22 cellular contexts compared by ENCODE assay signal in the genomic region with DNA sequence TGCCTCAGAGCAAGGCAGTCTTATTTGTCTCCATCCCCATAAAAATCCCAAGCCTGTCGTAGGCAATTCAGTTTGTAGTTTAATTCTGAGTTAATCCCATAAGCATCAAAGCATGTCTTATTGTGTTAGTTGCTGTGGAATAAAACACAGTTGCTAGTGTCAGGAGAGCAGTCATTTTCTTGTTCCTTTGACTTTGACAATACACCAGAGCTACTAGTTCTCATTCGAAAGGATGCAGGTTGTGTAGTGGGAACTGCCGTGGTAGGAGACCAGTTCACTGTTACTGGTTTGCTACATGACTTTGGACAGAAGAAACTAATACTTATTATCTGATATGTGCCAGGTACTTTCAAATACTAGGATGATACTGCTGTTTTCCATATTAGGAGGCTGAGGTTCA.
"Had no signal": no experiment of that assay in that cellular context is flagged by ENCODE, and none has a peak within 500 bp of the region (broad histone marks: within the 10 kb centered on the region; RNA-seq: fewer than 3 reads in every experiment).

No MANE protein-coding gene starts in this region.

- H3K9me3 Mint-ChIP-seq: activated naive CD4-positive, alpha-beta T cell treated with anti-CD3 and anti-CD28 coated beads for 36 hours; activated naive CD8-positive, alpha-beta T cell treated with anti-CD3 and anti-CD28 coated beads, Interleukin-2, amount 50 U/mL, for 24 hours; stimulated activated naive B cell treated with anti-CD40 and anti-IgM and Interleukin-4, amounts not matched to agents 10 μg/mL and 1 μg/mL and 100 μg/mL, for 72 hours; T-cell had no signal

- H3K4me3 ChIP-seq: body of pancreas, mucosa of descending colon, sigmoid colon, smooth muscle cell, thyroid gland had no signal

- H3K27me3 ChIP-seq: body of pancreas, sigmoid colon, thyroid gland had no signal

- H3K4me2 ChIP-seq: SK-N-SH, smooth muscle cell had no signal

- H3K9me2 ChIP-seq: SK-N-SH had no signal

- DNase-seq: activated CD4-positive, alpha-beta T cell treated with anti-CD3 and anti-CD28 coated beads, Interleukin-2, amount 50 U/mL, for 1 hour; activated CD4-positive, CD25-positive, alpha-beta regulatory T cell treated with anti-CD3 and anti-CD28 coated beads, Interleukin-2, amount 50 U/mL, for 72 hours; activated CD8-positive, alpha-beta memory T cell treated with anti-CD3 and anti-CD28 coated beads for 24 hours; activated CD8-positive, alpha-beta memory T cell treated with anti-CD3 and anti-CD28 coated beads, Interleukin-2, amount 50 U/mL, for 4 hours; activated naive CD4-positive, alpha-beta T cell treated with anti-CD3 and anti-CD28 coated beads for 36 hours; activated naive CD8-positive, alpha-beta T cell treated with anti-CD3 and anti-CD28 coated beads, Interleukin-2, amount 50 U/mL, for 24 hours; activated T-cell treated with anti-CD3 and anti-CD28 coated beads, Interleukin-2, amount 50 U/mL, for 48 hours; body of pancreas; dermis blood vessel endothelial cell; effector memory CD4-positive, alpha-beta T cell; foreskin melanocyte; mesendoderm; mucosa of descending colon; sigmoid colon; SK-N-SH; stimulated activated CD4-positive, alpha-beta T cell treated with anti-CD3 and anti-CD28 coated beads, Interleukin-2, amount 100 ng/mL, for 48 hours; stimulated activated CD8-positive, alpha-beta memory T cell treated with anti-CD3 and anti-CD28 coated beads, Interleukin-4, amount 100 ng/mL, for 48 hours; stimulated activated naive B cell treated with anti-CD40 and anti-IgM and Interleukin-4, amounts not matched to agents 10 μg/mL and 1 μg/mL and 100 μg/mL, for 72 hours; T-cell; thyroid gland; WERI-Rb-1 had no signal

- H3K27ac Mint-ChIP-seq: activated naive CD4-positive, alpha-beta T cell treated with anti-CD3 and anti-CD28 coated beads for 36 hours; activated naive CD8-positive, alpha-beta T cell treated with anti-CD3 and anti-CD28 coated beads, Interleukin-2, amount 50 U/mL, for 24 hours; stimulated activated naive B cell treated with anti-CD40 and anti-IgM and Interleukin-4, amounts not matched to agents 10 μg/mL and 1 μg/mL and 100 μg/mL, for 72 hours; T-cell had no signal

- H3K4me1 ChIP-seq: body of pancreas, sigmoid colon had no signal

- H3K9me3 ChIP-seq: body of pancreas, mucosa of descending colon, sigmoid colon, SK-N-SH, thyroid gland had no signal

- H3K4me3 Mint-ChIP-seq: activated naive CD4-positive, alpha-beta T cell treated with anti-CD3 and anti-CD28 coated beads for 36 hours; activated naive CD8-positive, alpha-beta T cell treated with anti-CD3 and anti-CD28 coated beads, Interleukin-2, amount 50 U/mL, for 24 hours; stimulated activated naive B cell treated with anti-CD40 and anti-IgM and Interleukin-4, amounts not matched to agents 10 μg/mL and 1 μg/mL and 100 μg/mL, for 72 hours; T-cell had no signal

- H3K27ac ChIP-seq: body of pancreas, sigmoid colon, thyroid gland, WERI-Rb-1 had no signal

- H3K27me3 Mint-ChIP-seq: activated naive CD8-positive, alpha-beta T cell treated with anti-CD3 and anti-CD28 coated beads, Interleukin-2, amount 50 U/mL, for 24 hours; stimulated activated naive B cell treated with anti-CD40 and anti-IgM and Interleukin-4, amounts not matched to agents 10 μg/mL and 1 μg/mL and 100 μg/mL, for 72 hours; T-cell had no signal
